In genomic region chr3:52191663-52192062, GRCh38 we compare ENCODE assay signal across 23 cellular contexts. TPM values are rescaled to one million over a fixed set of nuclear protein-coding genes. Genes with fewer than 3 reads are reported as not detected.
"Had no signal": no experiment of that assay in that cellular context is flagged by ENCODE, and none has a peak within 500 bp of the region (broad histone marks: within the 10 kb centered on the region; RNA-seq: fewer than 3 reads in every experiment).

No MANE protein-coding gene starts in this region.

- H3K36me3 ChIP-seq: left ventricle myocardium inferior, neutrophil, right lobe of liver, suprapubic skin, thyroid gland, upper lobe of left lung, uterus had no signal

- H3K27ac ChIP-seq: left ventricle myocardium inferior, neutrophil, psoas muscle, right lobe of liver, suprapubic skin, thyroid gland, uterus had no signal

- H3K9me3 Mint-ChIP-seq: naive B cell, nephron progenitor cell had no signal

- DNase-seq: effector memory CD4-positive, alpha-beta T cell; kidney; left cardiac atrium; left ventricle myocardium inferior; mesendoderm; naive B cell; nephron progenitor cell; psoas muscle; retina; stimulated activated CD4-positive, alpha-beta T cell treated with anti-CD3 and anti-CD28 coated beads, Interleukin-4, amount 100 ng/mL, for 1 hour; stimulated activated naive CD8-positive, alpha-beta T cell treated with anti-CD3 and anti-CD28 coated beads, Interleukin-15, Interleukin-2, amounts not matched to agents 100 U/mL and 50 U/mL, for 24 hours; thyroid gland; upper lobe of left lung; uterus had no signal

- H3K36me3 Mint-ChIP-seq: naive B cell had no signal

- H3K27ac Mint-ChIP-seq: nephron progenitor cell had no signal

- ATAC-seq: esophagus mucosa; left cardiac atrium; psoas muscle; right lobe of liver; stimulated activated naive CD8-positive, alpha-beta T cell treated with anti-CD3 and anti-CD28 coated beads, Interleukin-15, Interleukin-2, amounts not matched to agents 100 U/mL and 50 U/mL, for 24 hours had no signal

- H3K27me3 ChIP-seq: neutrophil, right lobe of liver, suprapubic skin, thyroid gland, upper lobe of left lung, uterus had no signal

- H3K4me3 ChIP-seq: coronary artery, left ventricle myocardium inferior, lung, psoas muscle, right lobe of liver, suprapubic skin, thyroid gland, upper lobe of left lung, uterus had no signal

- H3K9me3 ChIP-seq: left ventricle myocardium inferior, neutrophil, psoas muscle, right lobe of liver, suprapubic skin, thyroid gland, upper lobe of left lung, uterus had no signal

RNA-seq across cellular contexts. Expression of gene TLR9, which starts 33.8 kb away (rescaled TPM):
- total RNA-seq: frontal cortex, osteoblast had no signal
- polyA plus RNA-seq: fibroblast of lung had no signal
